ENCODE assay signal across 8 cellular contexts in genomic region chr1:173823776-173824314, GRCh38. TPM values are rescaled to one million over a fixed set of nuclear protein-coding genes. Genes with fewer than 3 reads are reported as not detected.
A peak's percentile ranks its signal among the peaks of the same experiment; 100 is the strongest.
DNase-seq lines count a peak whose midpoint lies in the region; ATAC-seq and TF ChIP-seq lines count a peak whose summit lies in the region.

No MANE protein-coding gene starts in this region.

- no peak overlapping the region for H2AK5ac ChIP-seq in neuronal stem cell (ENCODE audit: low read depth, low read length)

- no peak overlapping the region for H3K4ac ChIP-seq in neuronal stem cell (ENCODE audit: low read length)

- H3K4me1 ChIP-seq in ectodermal cell (ENCODE audit: control insufficient read depth, insufficient read depth, low read length): peaks cover 7% of the 10 kb centered on the region
- peaks cover 0 to 3% of the 10 kb centered on the region in 2 donors for H3K4me1 ChIP-seq in neuronal stem cell (ENCODE audit: control insufficient read depth in 2 of 2, insufficient read depth in 1 of 2, low read depth in 1 of 2, low read length in 2 of 2)

- H3K9ac ChIP-seq in neuronal stem cell (ENCODE audit: low read depth, low read length, poor library complexity): peak overlapping the region; percentile 91

- H3K23ac ChIP-seq in neuronal stem cell (ENCODE audit: low read depth, low read length, poor library complexity): no peak overlapping the region

- DNase-seq in LNCaP clone FGC (ENCODE audit: low read depth): no peak
- DNase-seq in neuronal stem cell (ENCODE audit: low spot score): peak; percentile 1
- DNase-seq in iPS-NIHi11 (ENCODE audit: low spot score): no peak
- DNase-seq in NCI-H524 treated with DMSO at 0.1 percent for 48 hours (lab: John Stamatoyannopoulos, UW): no peak
- no peak for DNase-seq in G401 (ENCODE audit: low spot score)

- no peak overlapping the region for H3K14ac ChIP-seq in neuronal stem cell (ENCODE audit: low read length)

- in situ Hi-C loops in G401 (cut with HindIII; ENCODE audit: low sequenced_read_pairs): no loop called here

- 0% methylated on average over 25 of the region's 25 CpGs for WGBS in ectodermal cell, 2 experiments
- no CpG with 5 or more reads among the region's 25 CpGs for WGBS in neuronal stem cell (ENCODE audit: extremely low coverage in 2 of 2, insufficient read length in 2 of 2, insufficient replicate concordance in 1 of 2), 2 donors

- peaks cover 5% of the 10 kb centered on the region for H3K36me3 ChIP-seq in ectodermal cell (ENCODE audit: control insufficient read depth, insufficient read depth, low read length)
- H3K36me3 ChIP-seq in neuronal stem cell (replicated peaks in 1 of 2; ENCODE audit: control insufficient read depth in 2 of 2, insufficient read depth in 2 of 2, low read length in 2 of 2): peaks cover 0 to 49% of the 10 kb centered on the region in 2 donors

- peak overlapping the region; percentile 97 for H3K27ac ChIP-seq in ectodermal cell (ENCODE audit: insufficient read depth, low read depth, low read length, poor library complexity, severe bottlenecking)
- H3K27ac ChIP-seq in neuronal stem cell (replicated peaks; ENCODE audit: low read length): peak overlapping the region; percentile 85

- peak overlapping the region; percentile 89 for H2AFZ ChIP-seq in neuronal stem cell (ENCODE audit: low read length)

- peaks cover 2% of the 10 kb centered on the region for H3K79me1 ChIP-seq in neuronal stem cell (ENCODE audit: low read depth, low read length)

- peak overlapping the region; percentile 77 for H3K18ac ChIP-seq in neuronal stem cell (ENCODE audit: low read length)

- peak overlapping the region; percentile 78 for H3K4me2 ChIP-seq in neuronal stem cell (ENCODE audit: insufficient read depth, low read length, poor library complexity, severe bottlenecking)

- H4K91ac ChIP-seq in neuronal stem cell (ENCODE audit: low read depth, low read length, poor library complexity): no peak overlapping the region

- no peak overlapping the region for H2BK12ac ChIP-seq in neuronal stem cell (ENCODE audit: low read length)

- H4K8ac ChIP-seq in neuronal stem cell (ENCODE audit: low read depth, low read length): no peak overlapping the region

- H2BK5ac ChIP-seq in neuronal stem cell (ENCODE audit: low read length): peak overlapping the region; percentile 33

- TF ChIP-seq CTCF in GM12875 (IDR thresholded peaks at IDR 0.05; ENCODE audit: borderline replicate concordance, insufficient read depth, low read depth, low read length) (no peak), LNCaP clone FGC (IDR thresholded peaks at IDR 0.05; ENCODE audit: control insufficient read depth, extremely low read depth, insufficient read depth) (no peak)

- H2BK120ac ChIP-seq in neuronal stem cell (ENCODE audit: low read depth, low read length): no peak overlapping the region

- no peak overlapping the region for H2BK15ac ChIP-seq in neuronal stem cell (ENCODE audit: low read length)

- ATAC-seq in GM21723 (IDR thresholded peaks at IDR 0.05; ENCODE audit: unreplicated experiment): peak; percentile 47

- H3K27me3 ChIP-seq in ectodermal cell (ENCODE audit: control insufficient read depth, insufficient read depth, low read length, poor library complexity, severe bottlenecking): no peaks in the 10 kb centered on the region
- no peaks in the 10 kb centered on the region for H3K27me3 ChIP-seq in neuronal stem cell (ENCODE audit: control insufficient read depth in 3 of 3, insufficient read depth in 3 of 3, low read depth in 1 of 3, low read length in 3 of 3)

- H3K9me3 ChIP-seq in ectodermal cell (ENCODE audit: control insufficient read depth, low read length) (no peaks in the 10 kb centered on the region), neuronal stem cell (replicated peaks in 1 of 2; ENCODE audit: control insufficient read depth in 2 of 2, insufficient read depth in 1 of 2, low read depth in 1 of 2, low read length in 2 of 2) (no peaks in the 10 kb centered on the region)

- peak overlapping the region; percentile 63 for H3K4me3 ChIP-seq in GM12875 (ENCODE audit: low read depth, low read length)
- H3K4me3 ChIP-seq in LNCaP clone FGC (ENCODE audit: low read depth, low read length): peak overlapping the region; percentile 82
- peak overlapping the region; percentile 80 for H3K4me3 ChIP-seq in ectodermal cell (ENCODE audit: insufficient read depth, low read depth, low read length)
- peak overlapping the region; percentile 66 to 87 for H3K4me3 ChIP-seq in neuronal stem cell (ENCODE audit: low read length in 2 of 2)

RNA-seq across cellular contexts. Expression of gene DARS2, which starts 0.6 kb away (rescaled TPM):
- polyA plus RNA-seq in ectodermal cell (2013, experiment 1 of 4): 29.8 TPM
- 32.9 TPM for polyA plus RNA-seq in ectodermal cell (2013, experiment 2 of 4)
- polyA plus RNA-seq in ectodermal cell (2013, experiment 3 of 4): 23.6 TPM
- polyA plus RNA-seq in ectodermal cell (2013, experiment 4 of 4): 26.3 TPM
- polyA plus RNA-seq in neuronal stem cell (2013, experiment 1 of 2): 16.5 TPM
- polyA plus RNA-seq in neuronal stem cell (2013, experiment 2 of 2): 17.2 TPM
- total RNA-seq in G401 (2014; rRNA removed; shearing (Covaris generic)): 36.5 and 40.1 TPM in 2 replicates

RNA-seq across cellular contexts. Expression of gene CENPL, which starts 0.8 kb away (rescaled TPM):
- 21.2 TPM for polyA plus RNA-seq in ectodermal cell (2013, experiment 1 of 4)
- polyA plus RNA-seq in ectodermal cell (2013, experiment 2 of 4): 26.0 TPM
- 15.1 TPM for polyA plus RNA-seq in ectodermal cell (2013, experiment 3 of 4)
- 17.7 TPM for polyA plus RNA-seq in ectodermal cell (2013, experiment 4 of 4)
- polyA plus RNA-seq in neuronal stem cell (2013, experiment 1 of 2): 13.5 TPM
- 14.0 TPM for polyA plus RNA-seq in neuronal stem cell (2013, experiment 2 of 2)
- total RNA-seq in G401 (2014; rRNA removed; shearing (Covaris generic)): 19.0 and 32.2 TPM in 2 replicates

RNA-seq across cellular contexts. Expression of gene GAS5, which starts 43.9 kb away (rescaled TPM):
- 586 TPM for polyA plus RNA-seq in ectodermal cell (2013, experiment 1 of 4)
- 627 TPM for polyA plus RNA-seq in ectodermal cell (2013, experiment 2 of 4)
- 622 TPM for polyA plus RNA-seq in ectodermal cell (2013, experiment 3 of 4)
- polyA plus RNA-seq in ectodermal cell (2013, experiment 4 of 4): 679 TPM
- 477 TPM for polyA plus RNA-seq in neuronal stem cell (2013, experiment 1 of 2)
- polyA plus RNA-seq in neuronal stem cell (2013, experiment 2 of 2): 503 TPM
- total RNA-seq in G401 (2014; rRNA removed; shearing (Covaris generic)): 490 and 492 TPM in 2 replicates

RNA-seq across cellular contexts. Expression of gene ZBTB37, which starts 44.3 kb away (rescaled TPM):
- polyA plus RNA-seq in ectodermal cell (2013, experiment 1 of 4): 7.9 TPM
- polyA plus RNA-seq in ectodermal cell (2013, experiment 2 of 4): 9.0 TPM
- polyA plus RNA-seq in ectodermal cell (2013, experiment 3 of 4): 4.8 TPM
- 5.8 TPM for polyA plus RNA-seq in ectodermal cell (2013, experiment 4 of 4)
- polyA plus RNA-seq in neuronal stem cell (2013, experiment 1 of 2): 3.4 TPM
- 3.7 TPM for polyA plus RNA-seq in neuronal stem cell (2013, experiment 2 of 2)
- total RNA-seq in G401 (2014; rRNA removed; shearing (Covaris generic)): 2.3 and 5.2 TPM in 2 replicates
